1 cellular context compared by ENCODE assay signal in the genomic region with DNA sequence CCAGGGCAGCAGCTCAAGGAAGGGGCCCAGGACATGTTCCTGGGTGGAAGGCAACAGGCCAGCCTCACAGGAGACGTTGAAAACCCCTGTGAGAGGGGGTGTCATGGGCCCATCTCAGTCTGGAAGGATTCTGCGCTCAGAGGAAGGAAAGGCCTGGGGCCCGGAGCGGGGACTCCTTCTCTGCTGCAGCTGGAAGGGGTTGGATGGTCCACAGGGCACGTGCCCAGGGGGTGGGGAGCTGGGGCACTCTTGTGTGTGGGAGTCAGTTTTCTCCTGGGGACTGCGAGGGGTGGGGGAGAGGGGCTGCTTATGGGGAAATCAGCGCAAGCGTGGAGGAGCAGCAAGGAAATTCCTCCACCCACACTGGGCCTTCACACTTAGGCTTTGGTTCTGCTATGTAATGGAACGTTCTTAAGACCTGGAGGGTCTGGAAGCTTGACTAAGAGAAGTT.
TF ChIP-seq lines count a peak whose summit lies in the region.

No MANE protein-coding gene starts in this region.

TF ChIP-seq in WTC11, 78 proteins besides CTCF, POLR2A, EP300 and RAD21 (continued from another document):
- TF ChIP-seq, protein P1, sequence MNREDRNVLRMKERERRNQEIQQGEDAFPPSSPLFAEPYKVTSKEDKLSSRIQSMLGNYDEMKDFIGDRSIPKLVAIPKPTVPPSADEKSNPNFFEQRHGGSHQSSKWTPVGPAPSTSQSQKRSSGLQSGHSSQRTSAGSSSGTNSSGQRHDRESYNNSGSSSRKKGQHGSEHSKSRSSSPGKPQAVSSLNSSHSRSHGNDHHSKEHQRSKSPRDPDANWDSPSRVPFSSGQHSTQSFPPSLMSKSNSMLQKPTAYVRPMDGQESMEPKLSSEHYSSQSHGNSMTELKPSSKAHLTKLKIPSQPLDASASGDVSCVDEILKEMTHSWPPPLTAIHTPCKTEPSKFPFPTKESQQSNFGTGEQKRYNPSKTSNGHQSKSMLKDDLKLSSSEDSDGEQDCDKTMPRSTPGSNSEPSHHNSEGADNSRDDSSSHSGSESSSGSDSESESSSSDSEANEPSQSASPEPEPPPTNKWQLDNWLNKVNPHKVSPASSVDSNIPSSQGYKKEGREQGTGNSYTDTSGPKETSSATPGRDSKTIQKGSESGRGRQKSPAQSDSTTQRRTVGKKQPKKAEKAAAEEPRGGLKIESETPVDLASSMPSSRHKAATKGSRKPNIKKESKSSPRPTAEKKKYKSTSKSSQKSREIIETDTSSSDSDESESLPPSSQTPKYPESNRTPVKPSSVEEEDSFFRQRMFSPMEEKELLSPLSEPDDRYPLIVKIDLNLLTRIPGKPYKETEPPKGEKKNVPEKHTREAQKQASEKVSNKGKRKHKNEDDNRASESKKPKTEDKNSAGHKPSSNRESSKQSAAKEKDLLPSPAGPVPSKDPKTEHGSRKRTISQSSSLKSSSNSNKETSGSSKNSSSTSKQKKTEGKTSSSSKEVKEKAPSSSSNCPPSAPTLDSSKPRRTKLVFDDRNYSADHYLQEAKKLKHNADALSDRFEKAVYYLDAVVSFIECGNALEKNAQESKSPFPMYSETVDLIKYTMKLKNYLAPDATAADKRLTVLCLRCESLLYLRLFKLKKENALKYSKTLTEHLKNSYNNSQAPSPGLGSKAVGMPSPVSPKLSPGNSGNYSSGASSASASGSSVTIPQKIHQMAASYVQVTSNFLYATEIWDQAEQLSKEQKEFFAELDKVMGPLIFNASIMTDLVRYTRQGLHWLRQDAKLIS (CRISPR knock-in tag; IDR thresholded peaks at IDR 0.05; ENCODE audit: borderline replicate concordance): no peak
- TF ChIP-seq IRF2 (CRISPR knock-in tag; IDR thresholded peaks at IDR 0.05; ENCODE audit: borderline replicate concordance, low read depth) (no peak), ZNF263 (CRISPR knock-in tag; IDR thresholded peaks at IDR 0.05; ENCODE audit: low read depth) (no peak), CBFB (CRISPR knock-in tag; IDR thresholded peaks at IDR 0.05; ENCODE audit: low read depth) (no peak), EMX1 (CRISPR knock-in tag; IDR thresholded peaks at IDR 0.05) (no peak), NR1H2 (CRISPR knock-in tag; IDR thresholded peaks at IDR 0.05) (no peak), RELA (CRISPR knock-in tag; IDR thresholded peaks at IDR 0.05; ENCODE audit: borderline replicate concordance) (no peak), TEAD1 (CRISPR knock-in tag; IDR thresholded peaks at IDR 0.05) (no peak), KAT7 (CRISPR knock-in tag; IDR thresholded peaks at IDR 0.05; ENCODE audit: borderline replicate concordance) (no peak)
- TF ChIP-seq, protein P2, sequence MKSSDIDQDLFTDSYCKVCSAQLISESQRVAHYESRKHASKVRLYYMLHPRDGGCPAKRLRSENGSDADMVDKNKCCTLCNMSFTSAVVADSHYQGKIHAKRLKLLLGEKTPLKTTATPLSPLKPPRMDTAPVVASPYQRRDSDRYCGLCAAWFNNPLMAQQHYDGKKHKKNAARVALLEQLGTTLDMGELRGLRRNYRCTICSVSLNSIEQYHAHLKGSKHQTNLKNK (CRISPR knock-in tag; IDR thresholded peaks at IDR 0.05): no peak
- TF ChIP-seq, protein P3, sequence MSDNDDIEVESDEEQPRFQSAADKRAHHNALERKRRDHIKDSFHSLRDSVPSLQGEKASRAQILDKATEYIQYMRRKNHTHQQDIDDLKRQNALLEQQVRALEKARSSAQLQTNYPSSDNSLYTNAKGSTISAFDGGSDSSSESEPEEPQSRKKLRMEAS (CRISPR knock-in tag; IDR thresholded peaks at IDR 0.05): no peak
- TF ChIP-seq, protein P4, sequence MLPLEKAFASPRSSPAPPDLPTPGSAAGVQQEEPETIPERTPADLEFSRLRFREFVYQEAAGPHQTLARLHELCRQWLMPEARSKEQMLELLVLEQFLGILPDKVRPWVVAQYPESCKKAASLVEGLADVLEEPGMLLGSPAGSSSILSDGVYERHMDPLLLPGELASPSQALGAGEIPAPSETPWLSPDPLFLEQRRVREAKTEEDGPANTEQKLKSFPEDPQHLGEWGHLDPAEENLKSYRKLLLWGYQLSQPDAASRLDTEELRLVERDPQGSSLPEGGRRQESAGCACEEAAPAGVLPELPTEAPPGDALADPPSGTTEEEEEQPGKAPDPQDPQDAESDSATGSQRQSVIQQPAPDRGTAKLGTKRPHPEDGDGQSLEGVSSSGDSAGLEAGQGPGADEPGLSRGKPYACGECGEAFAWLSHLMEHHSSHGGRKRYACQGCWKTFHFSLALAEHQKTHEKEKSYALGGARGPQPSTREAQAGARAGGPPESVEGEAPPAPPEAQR (CRISPR knock-in tag; IDR thresholded peaks at IDR 0.05): no peak
- TF ChIP-seq, protein P5, sequence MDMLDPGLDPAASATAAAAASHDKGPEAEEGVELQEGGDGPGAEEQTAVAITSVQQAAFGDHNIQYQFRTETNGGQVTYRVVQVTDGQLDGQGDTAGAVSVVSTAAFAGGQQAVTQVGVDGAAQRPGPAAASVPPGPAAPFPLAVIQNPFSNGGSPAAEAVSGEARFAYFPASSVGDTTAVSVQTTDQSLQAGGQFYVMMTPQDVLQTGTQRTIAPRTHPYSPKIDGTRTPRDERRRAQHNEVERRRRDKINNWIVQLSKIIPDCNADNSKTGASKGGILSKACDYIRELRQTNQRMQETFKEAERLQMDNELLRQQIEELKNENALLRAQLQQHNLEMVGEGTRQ (CRISPR knock-in tag; IDR thresholded peaks at IDR 0.05): no peak
- TF ChIP-seq, protein P6, sequence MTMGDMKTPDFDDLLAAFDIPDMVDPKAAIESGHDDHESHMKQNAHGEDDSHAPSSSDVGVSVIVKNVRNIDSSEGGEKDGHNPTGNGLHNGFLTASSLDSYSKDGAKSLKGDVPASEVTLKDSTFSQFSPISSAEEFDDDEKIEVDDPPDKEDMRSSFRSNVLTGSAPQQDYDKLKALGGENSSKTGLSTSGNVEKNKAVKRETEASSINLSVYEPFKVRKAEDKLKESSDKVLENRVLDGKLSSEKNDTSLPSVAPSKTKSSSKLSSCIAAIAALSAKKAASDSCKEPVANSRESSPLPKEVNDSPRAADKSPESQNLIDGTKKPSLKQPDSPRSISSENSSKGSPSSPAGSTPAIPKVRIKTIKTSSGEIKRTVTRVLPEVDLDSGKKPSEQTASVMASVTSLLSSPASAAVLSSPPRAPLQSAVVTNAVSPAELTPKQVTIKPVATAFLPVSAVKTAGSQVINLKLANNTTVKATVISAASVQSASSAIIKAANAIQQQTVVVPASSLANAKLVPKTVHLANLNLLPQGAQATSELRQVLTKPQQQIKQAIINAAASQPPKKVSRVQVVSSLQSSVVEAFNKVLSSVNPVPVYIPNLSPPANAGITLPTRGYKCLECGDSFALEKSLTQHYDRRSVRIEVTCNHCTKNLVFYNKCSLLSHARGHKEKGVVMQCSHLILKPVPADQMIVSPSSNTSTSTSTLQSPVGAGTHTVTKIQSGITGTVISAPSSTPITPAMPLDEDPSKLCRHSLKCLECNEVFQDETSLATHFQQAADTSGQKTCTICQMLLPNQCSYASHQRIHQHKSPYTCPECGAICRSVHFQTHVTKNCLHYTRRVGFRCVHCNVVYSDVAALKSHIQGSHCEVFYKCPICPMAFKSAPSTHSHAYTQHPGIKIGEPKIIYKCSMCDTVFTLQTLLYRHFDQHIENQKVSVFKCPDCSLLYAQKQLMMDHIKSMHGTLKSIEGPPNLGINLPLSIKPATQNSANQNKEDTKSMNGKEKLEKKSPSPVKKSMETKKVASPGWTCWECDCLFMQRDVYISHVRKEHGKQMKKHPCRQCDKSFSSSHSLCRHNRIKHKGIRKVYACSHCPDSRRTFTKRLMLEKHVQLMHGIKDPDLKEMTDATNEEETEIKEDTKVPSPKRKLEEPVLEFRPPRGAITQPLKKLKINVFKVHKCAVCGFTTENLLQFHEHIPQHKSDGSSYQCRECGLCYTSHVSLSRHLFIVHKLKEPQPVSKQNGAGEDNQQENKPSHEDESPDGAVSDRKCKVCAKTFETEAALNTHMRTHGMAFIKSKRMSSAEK (CRISPR knock-in tag; IDR thresholded peaks at IDR 0.05; ENCODE audit: borderline replicate concordance): no peak
- TF ChIP-seq, protein P7, sequence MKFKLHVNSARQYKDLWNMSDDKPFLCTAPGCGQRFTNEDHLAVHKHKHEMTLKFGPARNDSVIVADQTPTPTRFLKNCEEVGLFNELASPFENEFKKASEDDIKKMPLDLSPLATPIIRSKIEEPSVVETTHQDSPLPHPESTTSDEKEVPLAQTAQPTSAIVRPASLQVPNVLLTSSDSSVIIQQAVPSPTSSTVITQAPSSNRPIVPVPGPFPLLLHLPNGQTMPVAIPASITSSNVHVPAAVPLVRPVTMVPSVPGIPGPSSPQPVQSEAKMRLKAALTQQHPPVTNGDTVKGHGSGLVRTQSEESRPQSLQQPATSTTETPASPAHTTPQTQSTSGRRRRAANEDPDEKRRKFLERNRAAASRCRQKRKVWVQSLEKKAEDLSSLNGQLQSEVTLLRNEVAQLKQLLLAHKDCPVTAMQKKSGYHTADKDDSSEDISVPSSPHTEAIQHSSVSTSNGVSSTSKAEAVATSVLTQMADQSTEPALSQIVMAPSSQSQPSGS (CRISPR knock-in tag; IDR thresholded peaks at IDR 0.05; ENCODE audit: borderline replicate concordance, low read depth): no peak
